18 cellular contexts compared by ENCODE assay signal in genomic region chr2:52939250-52939649, GRCh38.
A peak's percentile ranks its signal among the peaks of the same experiment; 100 is the strongest.
DNase-seq lines count a peak whose midpoint lies in the region; ATAC-seq and TF ChIP-seq lines count a peak whose summit lies in the region.
"Had no signal": no experiment of that assay in that cellular context is flagged by ENCODE, and none has a peak within 500 bp of the region (broad histone marks: within the 10 kb centered on the region; RNA-seq: fewer than 3 reads in every experiment).

No MANE protein-coding gene starts in this region.

- H3K4me1 Mint-ChIP-seq in activated T-helper 17 cell treated with anti-CD3 and anti-CD28 coated beads, Interleukin-2, amount 50 U/mL, for 72 hours, result no peaks in the 10 kb centered on the region
- peaks cover 6% of the 10 kb centered on the region for H3K4me1 Mint-ChIP-seq in stimulated activated effector memory CD8-positive, alpha-beta T cell treated with anti-CD3 and anti-CD28 coated beads, Interleukin-12 subunit alpha, Interleukin-12 subunit beta, amount 100 ng/mL, for 72 hours
- H3K4me1 Mint-ChIP-seq: B cell had no signal

- ATAC-seq in HG03378 (IDR thresholded peaks at IDR 0.05; ENCODE audit: unreplicated experiment) (peak; percentile 29), GM18505 (IDR thresholded peaks at IDR 0.05; ENCODE audit: unreplicated experiment) (no peak)
- ATAC-seq in activated T-helper 17 cell treated with anti-CD3 and anti-CD28 coated beads, Interleukin-2, amount 50 U/mL, for 72 hours (replicated peaks), result peak; percentile 36
- ATAC-seq in stimulated activated effector memory CD8-positive, alpha-beta T cell treated with anti-CD3 and anti-CD28 coated beads, Interleukin-12 subunit alpha, Interleukin-12 subunit beta, amount 100 ng/mL, for 72 hours, result peak; percentile 68
- ATAC-seq: A549; CD8-positive, alpha-beta T cell had no signal

- TF ChIP-seq POLR2A in GM18505 (IDR thresholded peaks at IDR 0.05; ENCODE audit: borderline replicate concordance, extremely low read depth, insufficient read depth, insufficient read length), result no peak

- peaks cover 4% of the 10 kb centered on the region for H3K9me3 Mint-ChIP-seq in activated T-helper 17 cell treated with anti-CD3 and anti-CD28 coated beads, Interleukin-2, amount 50 U/mL, for 72 hours
- peaks cover 3% of the 10 kb centered on the region for H3K9me3 Mint-ChIP-seq in stimulated activated effector memory CD8-positive, alpha-beta T cell treated with anti-CD3 and anti-CD28 coated beads, Interleukin-12 subunit alpha, Interleukin-12 subunit beta, amount 100 ng/mL, for 72 hours

- DNase-seq in stimulated activated effector memory CD8-positive, alpha-beta T cell treated with anti-CD3 and anti-CD28 coated beads, Interleukin-12 subunit alpha, Interleukin-12 subunit beta, amount 100 ng/mL, for 72 hours (ENCODE audit: low spot score in 2 of 2), result no peak
- DNase-seq in mucosa of gallbladder (ENCODE audit: low spot score), result no peak
- DNase-seq: AML-193; CD4-positive, alpha-beta T cell; CD8-positive, alpha-beta T cell; COR-L47; DMS 273 treated with DMSO at 0.1 percent for 48 hours; DMS153; DMS53; DMS79; DND-41; EL; GDM1 had no signal

- no peak overlapping the region for H3K4me3 Mint-ChIP-seq in activated T-helper 17 cell treated with anti-CD3 and anti-CD28 coated beads, Interleukin-2, amount 50 U/mL, for 72 hours
- H3K4me3 Mint-ChIP-seq in stimulated activated effector memory CD8-positive, alpha-beta T cell treated with anti-CD3 and anti-CD28 coated beads, Interleukin-12 subunit alpha, Interleukin-12 subunit beta, amount 100 ng/mL, for 72 hours, result no peak overlapping the region
- H3K4me3 Mint-ChIP-seq: B cell; CD4-positive, alpha-beta T cell; CD8-positive, alpha-beta T cell had no signal

- no peaks in the 10 kb centered on the region for H3K27me3 Mint-ChIP-seq in activated T-helper 17 cell treated with anti-CD3 and anti-CD28 coated beads, Interleukin-2, amount 50 U/mL, for 72 hours
- H3K27me3 Mint-ChIP-seq: B cell; CD4-positive, alpha-beta T cell had no signal

- no peaks in the 10 kb centered on the region for H3K36me3 Mint-ChIP-seq in activated T-helper 17 cell treated with anti-CD3 and anti-CD28 coated beads, Interleukin-2, amount 50 U/mL, for 72 hours (ENCODE audit: low read depth)
- no peaks in the 10 kb centered on the region for H3K36me3 Mint-ChIP-seq in stimulated activated effector memory CD8-positive, alpha-beta T cell treated with anti-CD3 and anti-CD28 coated beads, Interleukin-12 subunit alpha, Interleukin-12 subunit beta, amount 100 ng/mL, for 72 hours
- H3K36me3 Mint-ChIP-seq: CD8-positive, alpha-beta T cell had no signal

- no peak overlapping the region for H3K27ac Mint-ChIP-seq in activated T-helper 17 cell treated with anti-CD3 and anti-CD28 coated beads, Interleukin-2, amount 50 U/mL, for 72 hours
- H3K27ac Mint-ChIP-seq in stimulated activated effector memory CD8-positive, alpha-beta T cell treated with anti-CD3 and anti-CD28 coated beads, Interleukin-12 subunit alpha, Interleukin-12 subunit beta, amount 100 ng/mL, for 72 hours, result no peak overlapping the region
- H3K27ac Mint-ChIP-seq: B cell; CD4-positive, alpha-beta T cell; CD8-positive, alpha-beta T cell had no signal
